ENCODE assay signal across 12 cellular contexts in genomic region chr6:2951723-2952122, GRCh38. TPM values are rescaled to one million over a fixed set of nuclear protein-coding genes. Genes with fewer than 3 reads are reported as not detected.
DNase-seq lines count a peak whose midpoint lies in the region; ATAC-seq, FAIRE-seq and TF ChIP-seq lines count a peak whose summit lies in the region.
"Had no signal": no experiment of that assay in that cellular context is flagged by ENCODE, and none has a peak within 500 bp of the region (broad histone marks: within the 10 kb centered on the region; RNA-seq: fewer than 3 reads in every experiment).

No MANE protein-coding gene starts in this region.

- peak overlapping the region; percentile 56 for H3K4me2 ChIP-seq in DOHH2 (ENCODE audit: low read length)

- no peaks in the 10 kb centered on the region for H3K9me3 Mint-ChIP-seq in activated B cell treated with CpG ODN at 0.5 μM for 24 hours
- no peaks in the 10 kb centered on the region for H3K9me3 Mint-ChIP-seq in mesothelial cell of epicardium

- peaks cover 31% of the 10 kb centered on the region for H3K36me3 Mint-ChIP-seq in activated B cell treated with CpG ODN at 0.5 μM for 24 hours (ENCODE audit: low read depth)
- peaks cover 35% of the 10 kb centered on the region for H3K36me3 Mint-ChIP-seq in mesothelial cell of epicardium

- WGBS in sigmoid colon, 2 donors, result 82 to 86% methylated on average over 8 of the region's 8 CpGs

- no peaks in the 10 kb centered on the region for H3K36me3 ChIP-seq in DOHH2 (ENCODE audit: control insufficient read depth, low read length)
- peaks cover 4 to 69% (median 24%) of the 10 kb centered on the region in 4 donors for H3K36me3 ChIP-seq in sigmoid colon

- H3K27ac ChIP-seq in DOHH2 (ENCODE audit: low read depth, low read length) (no peak overlapping the region), sigmoid colon (peak overlapping the region; percentile 73 to 81 (median 78))

- CTCF ChIA-PET in activated B cell treated with CpG ODN at 0.5 μM for 24 hours (lab: Charles Lee) (interaction anchor here (0.7 to 2.6 kb wide), 24 partner anchors 8 to 160 kb away, joined by 3 to 41 read pairs (median 4); partner anchors contain the start of genes RIPK1 and SERPINB1), GM10248 (lab: Yijun Ruan, JAX) (interaction anchor here (0.9 to 8.8 kb wide), 15 partner anchors 10 to 205 kb away, joined by 3 to 72 read pairs (median 5); partner anchors contain the start of gene TUBB2A)

- H3K4me3 ChIP-seq in DOHH2 (ENCODE audit: low read length) (no peak overlapping the region), sigmoid colon (no peak overlapping the region)

- no peaks in the 10 kb centered on the region for H3K9me2 ChIP-seq in DOHH2 (replicated peaks; ENCODE audit: control insufficient read depth, low read length)

- H4K20me1 ChIP-seq in DOHH2 (ENCODE audit: control insufficient read depth, insufficient read depth, low read depth, low read length), result no peaks in the 10 kb centered on the region

- peak overlapping the region; percentile 75 for H3K27ac Mint-ChIP-seq in activated B cell treated with CpG ODN at 0.5 μM for 24 hours
- no peak overlapping the region for H3K27ac Mint-ChIP-seq in mesothelial cell of epicardium

- no peak for FAIRE-seq in GM12891 (lab: Jason Lieb, UNC)
- FAIRE-seq: GM19239 had no signal

- H3K4me1 Mint-ChIP-seq in activated B cell treated with CpG ODN at 0.5 μM for 24 hours (peaks cover 26% of the 10 kb centered on the region), mesothelial cell of epicardium (peaks cover 4% of the 10 kb centered on the region)

- DNase-seq in activated B cell treated with CpG ODN at 0.5 μM for 24 hours (no peak), islet precursor cell (peak; percentile 39), sigmoid colon (peak; percentile 76), GM12891 (ENCODE audit: insufficient read length, low spot score) (no peak), mesothelial cell of epicardium (ENCODE audit: low spot score in 2 of 2, unreplicated experiment in 2 of 2) (no peak), GM10248 (ENCODE audit: extremely low spot score) (no peak), NCI-H524 (lab: John Stamatoyannopoulos, UW) (no peak)
- DNase-seq: NCI-H146; stimulated activated CD4-positive, alpha-beta T cell treated with anti-CD3 and anti-CD28 coated beads, Interleukin-4, amount 100 ng/mL, for 4 hours had no signal

- H3K4me3 Mint-ChIP-seq in activated B cell treated with CpG ODN at 0.5 μM for 24 hours (no peak overlapping the region), mesothelial cell of epicardium (no peak overlapping the region)

- H3K27me3 ChIP-seq in DOHH2 (ENCODE audit: control insufficient read depth, low read length) (no peaks in the 10 kb centered on the region), sigmoid colon (no peaks in the 10 kb centered on the region)

- POLR2A ChIA-PET in activated B cell treated with CpG ODN at 0.5 μM for 24 hours (lab: Charles Lee), result interaction anchor here (0.6 to 1.8 kb wide), 3 partner anchors 10 to 160 kb away, joined by 5 to 24 read pairs (median 11); no protein-coding TSS in a partner anchor
- POLR2A ChIA-PET in GM10248 (lab: Yijun Ruan, JAX), result interaction anchor here (1.0 kb wide), 1 partner anchor 15 kb away, joined by 5 read pairs; no protein-coding TSS in a partner anchor

- no peak for ATAC-seq in activated B cell treated with CpG ODN at 0.5 μM for 24 hours (ENCODE audit: low read depth)

- peaks cover 20% of the 10 kb centered on the region for H3K4me1 ChIP-seq in DOHH2 (ENCODE audit: control insufficient read depth, low read length)
- peaks cover 0 to 16% (median 16%) of the 10 kb centered on the region in 4 donors for H3K4me1 ChIP-seq in sigmoid colon

- no peak for TF ChIP-seq EP300 in sigmoid colon (IDR thresholded peaks at IDR 0.05)

- H3K79me2 ChIP-seq in DOHH2 (ENCODE audit: control insufficient read depth, low read length), result no peaks in the 10 kb centered on the region

- H3F3A ChIP-seq in DOHH2 (ENCODE audit: control insufficient read depth, insufficient read depth), result no peaks in the 10 kb centered on the region

- no peak for TF ChIP-seq POLR2A in sigmoid colon (IDR thresholded peaks at IDR 0.05)
- no peak for TF ChIP-seq POLR2A in GM12891 (IDR thresholded peaks at IDR 0.05; ENCODE audit: low read depth, low read length)

- H3K9me3 ChIP-seq in DOHH2 (ENCODE audit: control insufficient read depth, insufficient read depth, low read length) (no peaks in the 10 kb centered on the region), sigmoid colon (no peaks in the 10 kb centered on the region)

- intact Hi-C loops in activated B cell treated with CpG ODN at 0.5 μM for 24 hours (cut with micrococcal nuclease), result loop anchor here (1.0 to 2.0 kb wide), 4 partner anchors 11 to 38 kb away; partner anchors contain the start of gene SERPINB6
- intact Hi-C loops in sigmoid colon (cut with DNase I), result loop anchor here (1.0 to 5.0 kb wide), 3 partner anchors 19 to 101 kb away; partner anchors contain the start of gene SERPINB6

- TF ChIP-seq CTCF in DOHH2 (IDR thresholded peaks at IDR 0.05; ENCODE audit: low read depth, low read length, poor library complexity, severe bottlenecking) (no peak), activated B cell treated with CpG ODN at 0.5 μM for 24 hours (IDR thresholded peaks at IDR 0.05) (no peak), sigmoid colon (IDR thresholded peaks at IDR 0.05) (no peak), mesothelial cell of epicardium (IDR thresholded peaks at IDR 0.05; ENCODE audit: unreplicated experiment) (no peak), GM10248 (IDR thresholded peaks at IDR 0.05; ENCODE audit: control extremely low read depth, extremely low read depth, low read depth, missing control alignments) (no peak)

- H3K27me3 Mint-ChIP-seq in activated B cell treated with CpG ODN at 0.5 μM for 24 hours (no peaks in the 10 kb centered on the region), mesothelial cell of epicardium (ENCODE audit: low read depth) (no peaks in the 10 kb centered on the region)

TF ChIP-seq in GM12891, 5 proteins besides CTCF, POLR2A, EP300 and RAD21:
- TF ChIP-seq PAX5 (IDR thresholded peaks at IDR 0.05; ENCODE audit: insufficient read depth, low read length, severe bottlenecking) (no peak), SPI1 (IDR thresholded peaks at IDR 0.05; ENCODE audit: low read depth, low read length) (no peak), POU2F2 (IDR thresholded peaks at IDR 0.05; ENCODE audit: low read depth, low read length) (no peak), POLR2AphosphoS5 (IDR thresholded peaks at IDR 0.05; ENCODE audit: low read depth, low read length) (no peak), TAF1 (IDR thresholded peaks at IDR 0.05; ENCODE audit: low read depth, low read length) (no peak)

RNA-seq across cellular contexts. Expression of gene SERPINB6, which starts 19.6 kb away (rescaled TPM):
- total RNA-seq in activated B cell treated with CpG ODN at 0.5 μM for 24 hours (51.7 and 56.1 TPM in 2 replicates), sigmoid colon (100 to 1,000 TPM; 150 to 207 (median 174) TPM), mesothelial cell of epicardium (91.4 to 96.8 TPM (median 93.4 TPM) in 3 replicates)
- 100 to 1,000 TPM; 152 to 194 (median 178) TPM for polyA plus RNA-seq in sigmoid colon
- polyA plus RNA-seq in GM12891 (2012; ENCODE audit: low read depth, missing spikeins), result 1.7 TPM

RNA-seq across cellular contexts. Expression of gene NQO2, which starts 48.0 kb away (rescaled TPM):
- total RNA-seq in activated B cell treated with CpG ODN at 0.5 μM for 24 hours (11.9 and 12.3 TPM in 2 replicates), sigmoid colon (10 to 100 TPM; 14.7 to 33.2 (median 24.0) TPM), mesothelial cell of epicardium (17.1 to 18.7 TPM (median 17.3 TPM) in 3 replicates)
- 10 to 100 TPM; 12.5 to 18.0 (median 16.1) TPM for polyA plus RNA-seq in sigmoid colon
- polyA plus RNA-seq in GM12891 (2012; ENCODE audit: low read depth, missing spikeins), result 0.63 TPM

RNA-seq across cellular contexts. Expression of gene SERPINB9, which starts 48.6 kb away (rescaled TPM):
- total RNA-seq in activated B cell treated with CpG ODN at 0.5 μM for 24 hours (142 and 149 TPM in 2 replicates), sigmoid colon (1 to 10 TPM; 5.0 to 7.5 (median 6.1) TPM), mesothelial cell of epicardium (28.2 to 30.9 TPM (median 30.6 TPM) in 3 replicates)
- polyA plus RNA-seq in sigmoid colon, result 10 to 100 TPM in 1 of 3 donors, 1 to 10 TPM in 2; 2.3 to 16.2 (median 2.4) TPM
- polyA plus RNA-seq in GM12891 (2012; ENCODE audit: low read depth, missing spikeins), result 5.6 TPM
- total RNA-seq: HT1080 had no signal

Comparison
In these comparisons a context has a peak if more than half of its experiments do, and no peak if none do; other contexts are left out.
1. DNase-seq: peak in islet precursor cell (single experiment) and sigmoid colon (single experiment); none in activated B cell treated with CpG ODN at 0.5 μM for 24 hours (single experiment), GM12891 (single experiment), mesothelial cell of epicardium (0 of 2), GM10248 (single experiment) and NCI-H524 (0 of 2).